Comparison of ENCODE assay signal across 14 cellular contexts in the genomic region with DNA sequence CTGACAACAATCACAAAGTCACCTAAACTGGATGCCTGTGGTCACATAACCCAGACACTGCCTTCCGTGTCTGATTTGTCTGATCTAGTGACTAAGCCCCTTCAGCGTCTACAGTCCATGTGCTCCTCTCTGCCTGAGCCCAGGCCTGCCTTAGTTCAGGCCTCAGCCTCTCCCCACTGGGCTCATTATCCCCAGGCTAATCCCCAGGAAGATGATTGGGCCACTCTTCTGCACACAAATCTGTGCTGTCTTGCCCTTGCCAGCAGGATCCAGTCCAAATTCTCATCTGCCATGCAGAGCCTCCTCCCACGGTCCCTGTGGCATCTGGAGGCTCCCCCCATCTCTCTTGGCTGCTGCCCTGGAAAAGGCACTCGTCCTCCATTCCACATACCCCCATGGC.
A peak's percentile ranks its signal among the peaks of the same experiment; 100 is the strongest.
DNase-seq lines count a peak whose midpoint lies in the region; ATAC-seq, FAIRE-seq and TF ChIP-seq lines count a peak whose summit lies in the region.
"Had no signal": no experiment of that assay in that cellular context is flagged by ENCODE, and none has a peak within 500 bp of the region (broad histone marks: within the 10 kb centered on the region; RNA-seq: fewer than 3 reads in every experiment).

No MANE protein-coding gene starts in this region.

- H3K27me3 ChIP-seq in left ventricle myocardium inferior (ENCODE audit: low read depth) (no peaks in the 10 kb centered on the region), H1 (replicated peaks in 1 of 4; ENCODE audit: control insufficient read depth in 3 of 4, extremely low read depth in 1 of 4, insufficient read depth in 3 of 4, low read length in 3 of 4) (no peaks in the 10 kb centered on the region)
- H3K27me3 ChIP-seq: transverse colon had no signal

- no peak overlapping the region for H4K5ac ChIP-seq in H1 (ENCODE audit: insufficient read length, low read depth, low read length)

- no peak overlapping the region for H3K14ac ChIP-seq in H1 (ENCODE audit: insufficient read length)

- TF ChIP-seq CTCF in left ventricle myocardium inferior (IDR thresholded peaks at IDR 0.05; ENCODE audit: borderline replicate concordance) (no peak), H1 (IDR thresholded peaks at IDR 0.05; ENCODE audit: control extremely low read depth in 1 of 3, insufficient read depth in 1 of 3, low read depth in 1 of 3, low read length in 3 of 3) (no peak)

- H3K27ac ChIP-seq in left ventricle myocardium inferior (replicated peaks): no peak overlapping the region
- H3K27ac ChIP-seq in H1 (ENCODE audit: low read depth, low read length): no peak overlapping the region
- H3K27ac ChIP-seq: skin epidermis, transverse colon had no signal

- DNase-seq in left ventricle myocardium superior (no peak), left ventricle myocardium inferior (no peak), NCI-H524 (lab: John Stamatoyannopoulos, UW) (peak; percentile 88 to 94), H1 (ENCODE audit: low read depth in 1 of 2, low spot score in 2 of 2) (no peak), epidermal melanocyte (ENCODE audit: insufficient read length, low spot score) (no peak)
- DNase-seq: NCI-H510A, SK-N-SH, transverse colon had no signal

- H2BK15ac ChIP-seq in H1 (ENCODE audit: low read length): no peak overlapping the region

- no peak for TF ChIP-seq RAD21 in H1 (IDR thresholded peaks at IDR 0.05 in 1 of 2, conservative IDR thresholded peaks at IDR 0.05 in 1 of 2; ENCODE audit: low read depth in 2 of 2, low read length in 2 of 2)

- 100% methylated on average over 4 of the region's 4 CpGs; no CpG with 5 or more reads in 1 of the 2 experiments for WGBS in H1 (ENCODE audit: extremely low coverage in 1 of 2, insufficient coverage in 1 of 2, insufficient read length in 1 of 2, insufficient replicate concordance in 2 of 2, low coverage in 1 of 2, low lambda C conversion rate in 2 of 2, missing lambda C conversion rate in 1 of 2), 2 experiments

- ATAC-seq in left ventricle myocardium superior (peak; percentile 34), SK-N-SH treated with all-trans-retinoic acid at 6 μM for 48 hours (no peak), GM21390 (IDR thresholded peaks at IDR 0.05; ENCODE audit: unreplicated experiment) (no peak), HG03159 (IDR thresholded peaks at IDR 0.05; ENCODE audit: unreplicated experiment) (no peak)
- ATAC-seq: HepG2 had no signal

- H3K18ac ChIP-seq in H1 (ENCODE audit: extremely low read depth, low read length): no peak overlapping the region

- no peak overlapping the region for H3K23ac ChIP-seq in H1 (ENCODE audit: insufficient read length)

- no peaks in the 10 kb centered on the region for H3K36me3 ChIP-seq in left ventricle myocardium inferior
- no peaks in the 10 kb centered on the region for H3K36me3 ChIP-seq in H1 (ENCODE audit: control insufficient read depth in 2 of 4, insufficient read depth in 4 of 4, low read length in 3 of 4)
- H3K36me3 ChIP-seq: transverse colon had no signal

- H3K9me3 ChIP-seq in left ventricle myocardium inferior (replicated peaks) (no peaks in the 10 kb centered on the region), H1 (ENCODE audit: insufficient read depth in 2 of 2, low read depth in 1 of 2, low read length in 1 of 2) (no peaks in the 10 kb centered on the region)
- H3K9me3 ChIP-seq: SK-N-SH, transverse colon had no signal

- no peak overlapping the region for H3K9ac ChIP-seq in H1 (replicated peaks in 1 of 4; ENCODE audit: extremely low read depth in 1 of 4, low read depth in 3 of 4, low read length in 3 of 4)
- H3K9ac ChIP-seq: SK-N-SH had no signal

- no peak overlapping the region for H3K56ac ChIP-seq in H1 (replicated peaks; ENCODE audit: insufficient read length, low read depth, low read length)

- TF ChIP-seq POLR2A in H1 (IDR thresholded peaks at IDR 0.05; ENCODE audit: control extremely low read depth in 1 of 2, low read depth in 2 of 2, low read length in 2 of 2): no peak

- no peak overlapping the region for H2BK20ac ChIP-seq in H1 (ENCODE audit: low read length)

- 0 out of 2 replicates have a peak overlapping the region, but pooled peaks have one; percentile 8 for H4K8ac ChIP-seq in H1 (ENCODE audit: extremely low read depth, insufficient read depth, low read length)

- no peak overlapping the region for H3K4me2 ChIP-seq in H1 (ENCODE audit: insufficient read depth in 1 of 2, low read depth in 2 of 2, low read length in 2 of 2)
- H3K4me2 ChIP-seq: SK-N-SH had no signal

- H2AK5ac ChIP-seq in H1 (ENCODE audit: low read depth, low read length): 0 out of 2 replicates have a peak overlapping the region, but pooled peaks have one; percentile 53

- no peak for TF ChIP-seq EP300 in H1 (IDR thresholded peaks at IDR 0.05; ENCODE audit: borderline replicate concordance in 1 of 2, low read depth in 2 of 2, low read length in 2 of 2)

- no peaks in the 10 kb centered on the region for H3K79me1 ChIP-seq in H1 (ENCODE audit: low read depth, low read length)

- H3K23me2 ChIP-seq in H1 (ENCODE audit: low read depth, low read length): no peaks in the 10 kb centered on the region

- H2BK5ac ChIP-seq in H1 (ENCODE audit: low read depth, low read length): no peak overlapping the region

- no peak for FAIRE-seq in H1 (lab: Jason Lieb, UNC)
- FAIRE-seq: endothelial cell of umbilical vein, HepG2 had no signal

- no peak overlapping the region for H2BK120ac ChIP-seq in H1 (replicated peaks; ENCODE audit: low read depth, low read length)

- CTCF ChIA-PET in H1 (lab: Charles Lee; ENCODE audit: partially characterized antibody): interaction anchor here (0.6 to 7.8 kb wide), 3 partner anchors 90 to 201 kb away, joined by 3 to 64 read pairs (median 3); no protein-coding TSS in a partner anchor

- no peak overlapping the region; the same call in 1 of the 2 replicates for H2AFZ ChIP-seq in H1 (ENCODE audit: low read length)

- POLR2A ChIA-PET in H1 (lab: Charles Lee; ENCODE audit: partially characterized antibody): interaction anchor here (0.7 kb wide), 1 partner anchor 190 kb away, joined by 3 read pairs; no protein-coding TSS in a partner anchor

- H4K91ac ChIP-seq in H1 (replicated peaks; ENCODE audit: insufficient read length, low read length): no peak overlapping the region

- H3K79me2 ChIP-seq in H1 (ENCODE audit: control insufficient read depth in 1 of 2, insufficient read depth in 2 of 2, low read length in 2 of 2): no peaks in the 10 kb centered on the region

- H3K4me3 ChIP-seq in left ventricle myocardium inferior (no peak overlapping the region), H1 (ENCODE audit: extremely low read depth in 1 of 4, insufficient read depth in 2 of 4, low read depth in 3 of 4, low read length in 4 of 4) (no peak overlapping the region)
- H3K4me3 ChIP-seq: skin epidermis, transverse colon had no signal

- peaks cover 1% of the 10 kb centered on the region for H3K4me1 ChIP-seq in left ventricle myocardium inferior
- peaks cover 0 to 8% (median 4%) of the 10 kb centered on the region in 4 experiments; a peak in 3 of 7 replicates for H3K4me1 ChIP-seq in H1 (replicated peaks in 1 of 4; ENCODE audit: control insufficient read depth in 3 of 4, insufficient read depth in 4 of 4, low read length in 3 of 4)
- H3K4me1 ChIP-seq: transverse colon had no signal

- no peaks in the 10 kb centered on the region for H4K20me1 ChIP-seq in H1 (replicated peaks in 1 of 2; ENCODE audit: control insufficient read depth in 1 of 2, insufficient read depth in 2 of 2, low read length in 2 of 2)

- H2BK12ac ChIP-seq in H1 (ENCODE audit: low read depth, low read length): no peak overlapping the region

- intact Hi-C loops in left ventricle myocardium superior (cut with micrococcal nuclease): no loop called here
- intact Hi-C loops in left ventricle myocardium inferior (cut with micrococcal nuclease): no loop called here

- no peak overlapping the region for H3K4ac ChIP-seq in H1 (replicated peaks; ENCODE audit: insufficient read length, low read depth, low read length)

TF ChIP-seq in H1, 55 proteins besides CTCF, POLR2A, EP300 and RAD21 (continues in another document):
- no peak for TF ChIP-seq KDM5A (IDR thresholded peaks at IDR 0.05; ENCODE audit: low read length)
- no peak for TF ChIP-seq JUND (IDR thresholded peaks at IDR 0.05; ENCODE audit: low read length)
- no peak for TF ChIP-seq SP1 (IDR thresholded peaks at IDR 0.05; ENCODE audit: low read depth, low read length)
- no peak for TF ChIP-seq BRCA1 (IDR thresholded peaks at IDR 0.05; ENCODE audit: low read depth, low read length)
- no peak for TF ChIP-seq GTF2F1 (IDR thresholded peaks at IDR 0.05; ENCODE audit: borderline replicate concordance, low read depth, low read length)
- no peak for TF ChIP-seq ATF2 (IDR thresholded peaks at IDR 0.05; ENCODE audit: low read length)

TF ChIP-seq in SK-N-SH treated with all-trans-retinoic acid at 6 μM for 48 hours, 23 proteins besides CTCF, POLR2A, EP300 and RAD21 (continues in another document):
- TF ChIP-seq CSRNP3 (CRISPR knock-in tag; IDR thresholded peaks at IDR 0.05) (no peak), OSR1 (CRISPR knock-in tag; IDR thresholded peaks at IDR 0.05) (no peak), PPARA (CRISPR knock-in tag; IDR thresholded peaks at IDR 0.05; ENCODE audit: borderline replicate concordance) (no peak)
- TF ChIP-seq, protein P1, sequence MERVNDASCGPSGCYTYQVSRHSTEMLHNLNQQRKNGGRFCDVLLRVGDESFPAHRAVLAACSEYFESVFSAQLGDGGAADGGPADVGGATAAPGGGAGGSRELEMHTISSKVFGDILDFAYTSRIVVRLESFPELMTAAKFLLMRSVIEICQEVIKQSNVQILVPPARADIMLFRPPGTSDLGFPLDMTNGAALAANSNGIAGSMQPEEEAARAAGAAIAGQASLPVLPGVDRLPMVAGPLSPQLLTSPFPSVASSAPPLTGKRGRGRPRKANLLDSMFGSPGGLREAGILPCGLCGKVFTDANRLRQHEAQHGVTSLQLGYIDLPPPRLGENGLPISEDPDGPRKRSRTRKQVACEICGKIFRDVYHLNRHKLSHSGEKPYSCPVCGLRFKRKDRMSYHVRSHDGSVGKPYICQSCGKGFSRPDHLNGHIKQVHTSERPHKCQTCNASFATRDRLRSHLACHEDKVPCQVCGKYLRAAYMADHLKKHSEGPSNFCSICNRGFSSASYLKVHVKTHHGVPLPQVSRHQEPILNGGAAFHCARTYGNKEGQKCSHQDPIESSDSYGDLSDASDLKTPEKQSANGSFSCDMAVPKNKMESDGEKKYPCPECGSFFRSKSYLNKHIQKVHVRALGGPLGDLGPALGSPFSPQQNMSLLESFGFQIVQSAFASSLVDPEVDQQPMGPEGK (CRISPR knock-in tag; IDR thresholded peaks at IDR 0.05; ENCODE audit: borderline replicate concordance): no peak

Comparison
In these comparisons a context has a peak if more than half of its experiments do, and no peak if none do; other contexts are left out.
1. DNase-seq: peak in NCI-H524 (2 of 2); none in left ventricle myocardium superior (single experiment), left ventricle myocardium inferior (single experiment), H1 (0 of 2) and epidermal melanocyte (single experiment).